9 cellular contexts compared by ENCODE assay signal in the genomic region with DNA sequence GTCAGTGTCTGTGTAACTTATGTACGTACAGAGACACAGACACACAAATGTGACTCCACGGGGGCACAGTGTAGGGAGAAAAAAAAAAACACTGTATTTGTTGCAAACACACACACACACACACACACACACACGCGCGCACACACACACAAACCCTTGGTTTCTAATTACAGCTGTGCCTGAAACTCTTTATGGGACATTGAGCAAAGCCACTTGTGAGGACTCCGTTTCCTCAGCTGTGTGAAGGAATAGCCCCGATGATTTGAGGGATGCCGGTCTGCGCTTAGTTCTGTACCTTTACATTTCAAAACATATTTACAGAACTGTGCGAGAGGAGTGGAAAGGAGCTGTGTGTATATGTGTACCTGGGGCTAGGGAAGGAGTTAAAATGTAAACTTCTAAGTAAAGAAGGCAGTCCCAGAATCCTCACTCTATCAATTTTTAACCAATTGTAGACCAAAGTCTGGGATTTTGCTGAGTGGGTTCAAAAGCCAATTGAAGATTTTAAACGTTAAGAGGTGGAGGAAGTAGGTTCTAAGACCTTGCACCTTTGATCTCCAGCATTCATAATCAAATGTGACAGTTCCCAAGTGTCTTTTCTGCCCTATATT. TPM values are rescaled to one million over a fixed set of nuclear protein-coding genes. Genes with fewer than 3 reads are reported as not detected.
DNase-seq lines count a peak whose midpoint lies in the region; ATAC-seq, FAIRE-seq and TF ChIP-seq lines count a peak whose summit lies in the region.
"Had no signal": no experiment of that assay in that cellular context is flagged by ENCODE, and none has a peak within 500 bp of the region (broad histone marks: within the 10 kb centered on the region; RNA-seq: fewer than 3 reads in every experiment).

No MANE protein-coding gene starts in this region.

- BruUV-seq in GM12878 (replicated peaks; lab: Mats Ljungman, UMichigan), result no TSS peak

- H3K27me3 ChIP-seq in GM12878 (replicated peaks in 1 of 2; ENCODE audit: control insufficient read depth in 2 of 2, insufficient read depth in 2 of 2, low read length in 1 of 2) (peaks cover 0 to 4% of the 10 kb centered on the region in 2 experiments; a peak in 2 of 4 replicates), suprapubic skin (no peaks in the 10 kb centered on the region)

- intact Hi-C loops in GM12878 (cut with micrococcal nuclease; ENCODE audit: unreplicated experiment), result no loop called here

- no peaks in the 10 kb centered on the region for H3K36me3 ChIP-seq in GM12878 (ENCODE audit: control insufficient read depth in 2 of 2, insufficient read depth in 2 of 2, low read length in 1 of 2)
- no peaks in the 10 kb centered on the region for H3K36me3 ChIP-seq in suprapubic skin

- FAIRE-seq in GM12878 (lab: Jason Lieb, UNC), result peak; percentile 13

- CTCF ChIA-PET in GM12878 (lab: Yijun Ruan, JAX), result interaction anchor here (0.7 to 4.8 kb wide), 7 partner anchors 9 to 998 kb away, joined by 3 to 50 read pairs (median 18); no protein-coding TSS in a partner anchor

- peak; percentile 31 for ATAC-seq in GM12878
- ATAC-seq in left lobe of liver, result peak; percentile 28
- ATAC-seq in HG03469 (IDR thresholded peaks at IDR 0.05; ENCODE audit: unreplicated experiment), result no peak

- SMC1A ChIA-PET in GM12878 (lab: Charles Lee; ENCODE audit: uncharacterized antibody, unreplicated experiment), result interaction anchor here (0.6 to 4.1 kb wide), 16 partner anchors 12 to 223 kb away, joined by 3 to 27 read pairs (median 6); no protein-coding TSS in a partner anchor

- DNase-seq in NCI-H345 treated with DMSO at 0.1 percent for 48 hours (lab: John Stamatoyannopoulos, UW; ENCODE audit: unreplicated experiment) (peak; percentile 34), NCI-H345 (lab: John Stamatoyannopoulos, UW) (no peak), GM12878 (ENCODE audit: low read depth, low spot score) (no peak), left lobe of liver (ENCODE audit: low spot score) (no peak), suprapubic skin (ENCODE audit: low spot score in 2 of 2) (no peak), NCI-H1092 treated with DMSO at 0.1 percent for 48 hours (lab: John Stamatoyannopoulos, UW) (no peak), ureter (ENCODE audit: low spot score) (no peak)

- H3K9me3 ChIP-seq in GM12878 (replicated peaks; ENCODE audit: control insufficient read depth, insufficient read depth, low read length) (no peaks in the 10 kb centered on the region), suprapubic skin (no peaks in the 10 kb centered on the region)

- H3K79me2 ChIP-seq in GM12878 (ENCODE audit: control insufficient read depth, insufficient read depth, low read length), result no peaks in the 10 kb centered on the region

- WGBS in GM12878 (ENCODE audit: insufficient coverage, insufficient replicate concordance, low lambda C conversion rate, missing lambda C conversion rate), result 68% methylated on average over 11 of the region's 11 CpGs
- 37% methylated on average over 11 of the region's 11 CpGs for WGBS in suprapubic skin

- no peak for TF ChIP-seq RAD21 in GM12878 (IDR thresholded peaks at IDR 0.05; ENCODE audit: insufficient read depth, low read depth, low read length)

- H3K4me2 ChIP-seq in GM12878 (ENCODE audit: control insufficient read depth, insufficient read depth), result peak overlapping the region; percentile 38

- no peak overlapping the region for H3K9ac ChIP-seq in GM12878 (ENCODE audit: control insufficient read depth, insufficient read depth, low read length)

- no peak overlapping the region for H2AFZ ChIP-seq in GM12878 (ENCODE audit: control insufficient read depth, low read depth, low read length)

- in situ Hi-C loops in GM12878 (cut with MboI), result no loop called here

- no peak for TF ChIP-seq CTCF in GM12878 (IDR thresholded peaks at IDR 0.05 in 2 of 3, conservative IDR thresholded peaks at IDR 0.05 in 1 of 3; ENCODE audit: control insufficient read depth in 2 of 3, extremely low read depth in 1 of 3, insufficient read depth in 1 of 3, low read depth in 3 of 3, low read length in 3 of 3)
- TF ChIP-seq CTCF in suprapubic skin (IDR thresholded peaks at IDR 0.05), result no peak

- H3K4me1 ChIP-seq in GM12878 (ENCODE audit: control insufficient read depth, insufficient read depth, low read length), result peaks cover 11% of the 10 kb centered on the region; the same call in 1 of the 2 replicates
- H3K4me1 ChIP-seq in suprapubic skin, result peaks cover 32% of the 10 kb centered on the region

- H3K27ac ChIP-seq in GM12878 (ENCODE audit: control insufficient read depth, insufficient read depth), result no peak overlapping the region
- peak overlapping the region; percentile 79 for H3K27ac ChIP-seq in suprapubic skin

- TF ChIP-seq EP300 in GM12878 (IDR thresholded peaks at IDR 0.05; ENCODE audit: borderline replicate concordance in 1 of 2, control insufficient read depth in 1 of 2, low read depth in 2 of 2, low read length in 2 of 2) (no peak), suprapubic skin (IDR thresholded peaks at IDR 0.05) (no peak)

- POLR2A ChIA-PET in GM12878 (lab: Charles Lee), result interaction anchor here (0.6 kb wide), 2 partner anchors 50 to 205 kb away, joined by 3 to 4 read pairs; no protein-coding TSS in a partner anchor

- H3K4me3 ChIP-seq in GM12878, result no peak overlapping the region
- peak overlapping the region; percentile 8 for H3K4me3 ChIP-seq in suprapubic skin

- TF ChIP-seq POLR2A in GM12878 (IDR thresholded peaks at IDR 0.05; ENCODE audit: low read depth, low read length), result no peak
- no peak for TF ChIP-seq POLR2A in suprapubic skin (IDR thresholded peaks at IDR 0.05)

- H4K20me1 ChIP-seq in GM12878 (ENCODE audit: control insufficient read depth, insufficient read depth), result no peaks in the 10 kb centered on the region

- RAD21 ChIA-PET in GM12878 (lab: Charles Lee; ENCODE audit: unreplicated experiment), result interaction anchor here (0.5 to 4.1 kb wide), 7 partner anchors 8 to 198 kb away, joined by 3 to 21 read pairs (median 4); no protein-coding TSS in a partner anchor

TF ChIP-seq in GM12878, 131 proteins besides CTCF, POLR2A, EP300 and RAD21:
- TF ChIP-seq ETV6 (conservative IDR thresholded peaks at IDR 0.05 in 1 of 2, IDR thresholded peaks at IDR 0.05 in 1 of 2; ENCODE audit: borderline replicate concordance in 1 of 2, low read depth in 1 of 2) (peak in 1 of 2 experiments; percentile 29; a peak in 1 of 4 replicates), IRF4 (IDR thresholded peaks at IDR 0.05; ENCODE audit: low read depth, low read length) (no peak), EED (IDR thresholded peaks at IDR 0.05; ENCODE audit: low read depth) (peak; percentile 34; the same call in 1 of the 2 replicates), TCF7 (IDR thresholded peaks at IDR 0.05; ENCODE audit: borderline replicate concordance) (0 out of 2 replicates have a peak, but pooled peaks have one; percentile 42), NBN (IDR thresholded peaks at IDR 0.05) (0 out of 2 replicates have a peak, but pooled peaks have one; percentile 29), SMC3 (IDR thresholded peaks at IDR 0.05; ENCODE audit: borderline replicate concordance, low read length) (peak; percentile 6; the same call in 1 of the 2 replicates), ZNF384 (IDR thresholded peaks at IDR 0.05; ENCODE audit: borderline replicate concordance, low read depth, low read length) (peak; percentile 19; the same call in 1 of the 2 replicates), BMI1 (IDR thresholded peaks at IDR 0.05; ENCODE audit: borderline replicate concordance) (0 out of 2 replicates have a peak, but pooled peaks have one; percentile 13), EGR1 (IDR thresholded peaks at IDR 0.05; ENCODE audit: borderline replicate concordance in 1 of 2, low read depth in 2 of 2, low read length in 2 of 2) (no peak)

RNA-seq across cellular contexts. Expression of a gene that starts 5.3 kb away (rescaled TPM):
- total RNA-seq in GM12878 (2013; cell fraction: nucleolus; rRNA removed), result not detected in 2 replicates
- total RNA-seq in GM12878 (2014; rRNA removed), result 0.16 and 0.34 TPM in 2 replicates
- total RNA-seq in GM12878 (2014; rRNA removed; fragmentation: Illumina TruSeq; extraction: Trizol), result 0.18 and 0.28 TPM in 2 replicates
- 0.64 and 0.85 TPM in 2 replicates for total RNA-seq in GM12878 (2021)
- polyA plus RNA-seq in GM12878 (2011; ENCODE audit: low read depth), result not detected
- polyA plus RNA-seq in GM12878 (2011; rRNA removed), result 0.12 TPM in 1 of 2 replicates, not detected in the other
- 0.08 and 0.22 TPM in 2 replicates for polyA plus RNA-seq in GM12878 (2011; cell fraction: cytosol; rRNA removed)
- polyA plus RNA-seq in GM12878 (2011; cell fraction: nucleus; rRNA removed), result 0.18 and 0.21 TPM in 2 replicates
- 0.21 and 0.37 TPM in 2 replicates for polyA plus RNA-seq in GM12878 (2012)
- polyA plus RNA-seq in GM12878 (2014; fragmentation: Illumina TruSeq; extraction: Trizol), result 0.27 and 0.31 TPM in 2 replicates
- polyA plus RNA-seq in GM12878 (2014; fragmentation: Nextera tagmentation; extraction: Ambion mirVana), result under 1 TPM; 0.04 to 0.06 TPM
- polyA plus RNA-seq in GM12878 (2014; rRNA removed), result 0.24 and 0.37 TPM in 2 replicates
- polyA plus RNA-seq in GM12878 (2016; fragmentation: Nextera tagmentation; extraction: Ambion mirVana), result under 1 TPM; 0.10 to 0.11 TPM
- polyA minus RNA-seq in GM12878 (2011; rRNA and poly(A)+ RNA removed), result 0.10 TPM in 1 of 2 replicates, not detected in the other
- not detected in 2 replicates for polyA minus RNA-seq in GM12878 (2011; cell fraction: cytosol; rRNA and poly(A)+ RNA removed)
- polyA minus RNA-seq in GM12878 (2011; cell fraction: nucleus; rRNA and poly(A)+ RNA removed), result 0.12 TPM in 1 of 2 replicates, not detected in the other
- 30.8 TPM for total RNA-seq in left lobe of liver
- 100 to 1,000 TPM; 203 to 661 (median 285) TPM for total RNA-seq in suprapubic skin
- total RNA-seq in ureter, result 90.7 TPM

RNA-seq across cellular contexts. Expression of a gene that starts 48.3 kb away (rescaled TPM):
- total RNA-seq in GM12878 (2013; cell fraction: nucleolus; rRNA removed), result not detected in 2 replicates
- not detected in 2 replicates for total RNA-seq in GM12878 (2014; rRNA removed)
- not detected in 2 replicates for total RNA-seq in GM12878 (2014; rRNA removed; fragmentation: Illumina TruSeq; extraction: Trizol)
- total RNA-seq in GM12878 (2021), result not detected in 2 replicates
- polyA plus RNA-seq in GM12878 (2011; ENCODE audit: low read depth), result not detected
- not detected in 2 replicates for polyA plus RNA-seq in GM12878 (2011; rRNA removed)
- polyA plus RNA-seq in GM12878 (2011; cell fraction: cytosol; rRNA removed), result not detected in 2 replicates
- not detected in 2 replicates for polyA plus RNA-seq in GM12878 (2011; cell fraction: nucleus; rRNA removed)
- polyA plus RNA-seq in GM12878 (2012), result not detected in 2 replicates
- polyA plus RNA-seq in GM12878 (2014; fragmentation: Illumina TruSeq; extraction: Trizol), result not detected in 2 replicates
- not detected for polyA plus RNA-seq in GM12878 (2014; fragmentation: Nextera tagmentation; extraction: Ambion mirVana)
- not detected in 2 replicates for polyA plus RNA-seq in GM12878 (2014; rRNA removed)
- not detected for polyA plus RNA-seq in GM12878 (2016; fragmentation: Nextera tagmentation; extraction: Ambion mirVana)
- not detected in 2 replicates for polyA minus RNA-seq in GM12878 (2011; rRNA and poly(A)+ RNA removed)
- polyA minus RNA-seq in GM12878 (2011; cell fraction: cytosol; rRNA and poly(A)+ RNA removed), result not detected in 2 replicates
- not detected in 2 replicates for polyA minus RNA-seq in GM12878 (2011; cell fraction: nucleus; rRNA and poly(A)+ RNA removed)
- total RNA-seq in left lobe of liver, result not detected
- not detected for total RNA-seq in suprapubic skin
- not detected for total RNA-seq in ureter
- total RNA-seq: NCI-H460 had no signal

Comparison
In these comparisons a context has a peak if more than half of its experiments do, and no peak if none do; other contexts are left out.
1. RNA of a gene that starts 5.3 kb away (total RNA-seq): 203 to 661 TPM in suprapubic skin, 90.7 TPM in ureter (single experiment) and 30.8 TPM in left lobe of liver (single experiment); 0.16 to 0.85 TPM in GM12878; every median in the first group is over 10 times any median in the second.